In the genomic region with DNA sequence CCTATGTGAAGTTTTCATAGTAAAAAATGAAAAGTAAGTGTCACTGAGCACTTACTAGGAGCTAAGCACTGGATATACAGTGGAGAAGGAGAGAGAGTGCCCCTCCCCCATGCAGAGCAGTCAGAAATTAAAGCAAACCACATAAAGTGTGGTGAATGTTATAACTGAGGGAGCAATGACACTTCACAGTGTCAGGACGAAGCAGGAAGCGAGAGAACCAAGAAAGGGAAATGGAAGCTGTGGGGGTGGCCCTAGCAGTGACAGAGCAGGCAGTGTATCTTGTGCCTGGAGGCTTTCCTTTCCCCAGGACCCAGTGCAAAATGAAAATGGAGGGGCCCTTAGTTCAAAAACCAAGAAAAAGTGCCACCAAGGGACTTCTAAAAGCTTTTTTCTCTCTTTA, we compare ENCODE assay signal across 8 cellular contexts. TPM values are rescaled to one million over a fixed set of nuclear protein-coding genes. Genes with fewer than 3 reads are reported as not detected.
DNase-seq lines count a peak whose midpoint lies in the region; ATAC-seq lines count a peak whose summit lies in the region.

No MANE protein-coding gene starts in this region.

- H3K4me1 Mint-ChIP-seq in T-cell, result peaks cover 70 to 85% (median 73%) of the 10 kb centered on the region in 3 donors
- H3K4me1 Mint-ChIP-seq in central memory CD8-positive, alpha-beta T cell, result peaks cover 21% of the 10 kb centered on the region

- POLR2A ChIA-PET in T-cell (lab: Charles Lee), result interaction anchor here (0.6 to 1.9 kb wide), 5 partner anchors 9 to 29 kb away, joined by 3 to 11 read pairs (median 5); partner anchors contain the start of gene RCAN3 (in 1 of the 2)

- H3K4me3 Mint-ChIP-seq in T-cell, result peak overlapping the region; percentile 25 to 70 (median 63)
- H3K4me3 Mint-ChIP-seq in central memory CD8-positive, alpha-beta T cell, result peak overlapping the region; percentile 50

- CTCF ChIA-PET in T-cell (lab: Charles Lee), result interaction anchor here (0.6 to 1.9 kb wide), 11 partner anchors 20 to 106 kb away, joined by 3 to 7 read pairs (median 4); partner anchors contain the start of gene NIPAL3 (in 2 of the 2)

- peak in 32 of 34 experiments; percentile 28 to 73 (median 53) for DNase-seq in T-cell
- DNase-seq in central memory CD8-positive, alpha-beta T cell (ENCODE audit: low spot score in 2 of 2), result peak in 1 of 2 donors; percentile 22
- DNase-seq in stimulated activated CD8-positive, alpha-beta memory T cell treated with anti-CD3 and anti-CD28 coated beads, Interleukin-4, amount 100 ng/mL, for 24 hours (ENCODE audit: low read depth), result peak; percentile 37
- DNase-seq in NK-92 treated with Interleukin-12 subunit alpha and Interleukin-12 subunit beta, amount 100 ng/mL, for 24 hours (lab: John Stamatoyannopoulos, UW), result no peak

- peak; percentile 77 for ATAC-seq in GM21576 (IDR thresholded peaks at IDR 0.05; ENCODE audit: unreplicated experiment)
- ATAC-seq in T-cell (replicated peaks in 1 of 4), result peak; percentile 56 to 76 (median 66)
- peak; percentile 80 for ATAC-seq in central memory CD8-positive, alpha-beta T cell (replicated peaks; ENCODE audit: extremely low read depth, poor library complexity, severe bottlenecking)
- no peak for ATAC-seq in GM19023 (IDR thresholded peaks at IDR 0.05; ENCODE audit: unreplicated experiment)
- ATAC-seq in HG02588 (IDR thresholded peaks at IDR 0.05; ENCODE audit: unreplicated experiment), result no peak
- no peak for ATAC-seq in HG03159 (IDR thresholded peaks at IDR 0.05; ENCODE audit: unreplicated experiment)

- H3K27ac Mint-ChIP-seq in T-cell, result peak overlapping the region; percentile 95 to 96
- H3K27ac Mint-ChIP-seq in central memory CD8-positive, alpha-beta T cell (ENCODE audit: low read depth), result peak overlapping the region; percentile 82

- H3K36me3 Mint-ChIP-seq in T-cell, result peaks cover 7% of the 10 kb centered on the region
- no peaks in the 10 kb centered on the region for H3K36me3 Mint-ChIP-seq in central memory CD8-positive, alpha-beta T cell (ENCODE audit: insufficient read depth)

- no peaks in the 10 kb centered on the region for H3K9me3 Mint-ChIP-seq in T-cell
- no peaks in the 10 kb centered on the region for H3K9me3 Mint-ChIP-seq in central memory CD8-positive, alpha-beta T cell

- no peaks in the 10 kb centered on the region for H3K27me3 Mint-ChIP-seq in T-cell
- no peaks in the 10 kb centered on the region for H3K27me3 Mint-ChIP-seq in central memory CD8-positive, alpha-beta T cell

RNA-seq across cellular contexts. Expression of gene RCAN3, which starts 21.5 kb away (rescaled TPM):
- total RNA-seq in T-cell, result 100 to 1,000 TPM; 149 to 202 (median 186) TPM

Comparison
In these comparisons a context has a peak if more than half of its experiments do, and no peak if none do; other contexts are left out.
1. ATAC-seq: peak in GM21576 (single experiment), T-cell (4 of 4) and central memory CD8-positive, alpha-beta T cell (single experiment); none in GM19023 (single experiment), HG02588 (single experiment) and HG03159 (single experiment).